Comparison of ENCODE assay signal across 13 cellular contexts in the genomic region with DNA sequence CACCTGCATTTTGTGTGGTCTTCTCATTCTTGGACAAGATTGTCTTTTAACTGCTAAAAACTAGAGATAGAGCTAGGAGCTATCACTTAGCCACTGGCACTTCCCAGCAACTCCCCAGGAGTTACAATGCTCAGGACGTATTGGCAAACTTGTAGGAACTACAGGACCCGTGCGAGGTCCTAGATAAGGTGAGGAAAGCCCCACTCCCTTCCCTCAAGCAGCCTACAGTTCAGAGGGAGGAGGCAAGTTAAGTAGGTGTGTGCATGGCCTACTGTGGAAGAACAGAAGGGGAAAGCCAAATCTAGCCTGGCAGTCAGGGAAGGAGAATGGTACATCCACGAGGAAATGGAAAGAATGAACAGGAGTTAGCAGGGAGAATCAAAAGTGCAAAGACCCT.
DNase-seq lines count a peak whose midpoint lies in the region; ATAC-seq, FAIRE-seq and TF ChIP-seq lines count a peak whose summit lies in the region.
"Had no signal": no experiment of that assay in that cellular context is flagged by ENCODE, and none has a peak within 500 bp of the region (broad histone marks: within the 10 kb centered on the region; RNA-seq: fewer than 3 reads in every experiment).

No MANE protein-coding gene starts in this region.

- no peak for DNase-seq in endothelial cell of umbilical vein (ENCODE audit: low read depth, low spot score)
- DNase-seq in smooth muscle cell (lab: John Stamatoyannopoulos, UW; ENCODE audit: unreplicated experiment) = no peak
- no peak for DNase-seq in SJCRH30
- no peak for DNase-seq in spleen
- no peak for DNase-seq in glomerular visceral epithelial cell (ENCODE audit: extremely low spot score)
- DNase-seq in GM10248 (ENCODE audit: extremely low spot score) = no peak
- DNase-seq: stimulated activated CD4-positive, alpha-beta T cell treated with anti-CD3 and anti-CD28 coated beads, Interleukin-4, amount 100 ng/mL, for 24 hours had no signal

- intact Hi-C loops in endothelial cell of umbilical vein (cut with micrococcal nuclease) = loop anchor here (2.0 kb wide), 1 partner anchor 15 kb away; no protein-coding TSS in a partner anchor
- intact Hi-C loops in spleen (cut with DNase I; ENCODE audit: low total_unique reads) = no loop called here

- H3F3A ChIP-seq in smooth muscle cell (ENCODE audit: low read depth) = no peaks in the 10 kb centered on the region

- no peaks in the 10 kb centered on the region for H3K9me3 Mint-ChIP-seq in IgD-negative memory B cell
- H3K9me3 Mint-ChIP-seq: HFFc6 had no signal

- no peak overlapping the region for H3K9ac ChIP-seq in endothelial cell of umbilical vein (replicated peaks; ENCODE audit: extremely low read depth, insufficient read depth, low read length)
- no peak overlapping the region for H3K9ac ChIP-seq in smooth muscle cell (ENCODE audit: low read depth)

- H3K27me3 Mint-ChIP-seq in IgD-negative memory B cell = peaks cover 25% of the 10 kb centered on the region

- no peaks in the 10 kb centered on the region for H3K36me3 Mint-ChIP-seq in IgD-negative memory B cell

- ATAC-seq in GM18868 (IDR thresholded peaks at IDR 0.05; ENCODE audit: unreplicated experiment) = peak; percentile 23

- no peaks in the 10 kb centered on the region for H4K20me1 ChIP-seq in endothelial cell of umbilical vein (replicated peaks; ENCODE audit: control insufficient read depth, extremely low read depth, insufficient read depth, low read length)
- H4K20me1 ChIP-seq in smooth muscle cell (ENCODE audit: low read depth) = no peaks in the 10 kb centered on the region

- peak overlapping the region; percentile 61 to 92 (median 82) for H3K4me3 Mint-ChIP-seq in IgD-negative memory B cell

- no peak for FAIRE-seq in endothelial cell of umbilical vein (lab: Jason Lieb, UNC)

- H3K36me3 ChIP-seq in endothelial cell of umbilical vein (ENCODE audit: control insufficient read depth in 2 of 2, extremely low read depth in 1 of 2, insufficient read depth in 2 of 2, low read length in 2 of 2) = no peaks in the 10 kb centered on the region
- H3K36me3 ChIP-seq in smooth muscle cell (ENCODE audit: low read depth) = no peaks in the 10 kb centered on the region
- H3K36me3 ChIP-seq in SJCRH30 = no peaks in the 10 kb centered on the region
- H3K36me3 ChIP-seq in spleen = no peaks in the 10 kb centered on the region
- H3K36me3 ChIP-seq: Peyer's patch, thoracic aorta had no signal

- TF ChIP-seq POLR2A in endothelial cell of umbilical vein (IDR thresholded peaks at IDR 0.05; ENCODE audit: low read depth, low read length) = no peak
- TF ChIP-seq POLR2A in spleen (IDR thresholded peaks at IDR 0.05) = no peak

- no peaks in the 10 kb centered on the region for H3K4me1 ChIP-seq in endothelial cell of umbilical vein (ENCODE audit: control insufficient read depth, extremely low read depth, insufficient read depth, low read length)
- peaks cover 9% of the 10 kb centered on the region for H3K4me1 ChIP-seq in smooth muscle cell (ENCODE audit: low read depth)
- H3K4me1 ChIP-seq in SJCRH30 = no peaks in the 10 kb centered on the region
- peaks cover 4 to 20% (median 15%) of the 10 kb centered on the region in 6 donors for H3K4me1 ChIP-seq in spleen

- no peak for TF ChIP-seq CTCF in endothelial cell of umbilical vein (IDR thresholded peaks at IDR 0.05; ENCODE audit: extremely low read depth in 1 of 2, insufficient read depth in 1 of 2, low read depth in 1 of 2, low read length in 2 of 2)
- no peak for TF ChIP-seq CTCF in smooth muscle cell (IDR thresholded peaks at IDR 0.05; ENCODE audit: borderline replicate concordance, insufficient read depth, poor library complexity, severe bottlenecking)
- TF ChIP-seq CTCF in spleen (IDR thresholded peaks at IDR 0.05 in 8 of 11, conservative IDR thresholded peaks at IDR 0.05 in 3 of 11) = no peak
- no peak for TF ChIP-seq CTCF in GM10248 (IDR thresholded peaks at IDR 0.05; ENCODE audit: control extremely low read depth, extremely low read depth, low read depth, missing control alignments)

- H3K27ac ChIP-seq in endothelial cell of umbilical vein (ENCODE audit: insufficient read depth, low read depth, low read length) (no peak overlapping the region), smooth muscle cell (ENCODE audit: low read depth) (peak overlapping the region; percentile 31), SJCRH30 (no peak overlapping the region), spleen (no peak overlapping the region)
- H3K27ac ChIP-seq: hepatocyte, Peyer's patch, thoracic aorta had no signal

- H3K27me3 ChIP-seq in endothelial cell of umbilical vein (ENCODE audit: control insufficient read depth in 2 of 2, insufficient read depth in 2 of 2, low read length in 2 of 2) = peaks cover 83 to 91% of the 10 kb centered on the region in 2 experiments
- no peaks in the 10 kb centered on the region for H3K27me3 ChIP-seq in smooth muscle cell (ENCODE audit: low read depth)
- no peaks in the 10 kb centered on the region for H3K27me3 ChIP-seq in SJCRH30
- peaks cover 0 to 28% (median 0%) of the 10 kb centered on the region in 7 donors for H3K27me3 ChIP-seq in spleen (replicated peaks in 1 of 7)
- H3K27me3 ChIP-seq: hepatocyte, Peyer's patch had no signal

- no peak overlapping the region for H3K4me2 ChIP-seq in endothelial cell of umbilical vein (ENCODE audit: insufficient read depth, low read length)
- peak overlapping the region; percentile 79 for H3K4me2 ChIP-seq in smooth muscle cell

- POLR2A ChIA-PET in endothelial cell of umbilical vein (lab: Charles Lee) (no interaction called here), GM10248 (lab: Yijun Ruan, JAX) (no interaction called here)

- H2AFZ ChIP-seq in endothelial cell of umbilical vein (ENCODE audit: low read depth, low read length) = no peak overlapping the region
- H2AFZ ChIP-seq in smooth muscle cell (ENCODE audit: low read depth) = no peak overlapping the region
- H2AFZ ChIP-seq: hepatocyte had no signal

- no peak overlapping the region for H3K4me3 ChIP-seq in endothelial cell of umbilical vein (replicated peaks in 1 of 3; ENCODE audit: insufficient read depth in 1 of 3, low read depth in 1 of 3, low read length in 3 of 3)
- H3K4me3 ChIP-seq in smooth muscle cell = no peak overlapping the region
- no peak overlapping the region for H3K4me3 ChIP-seq in SJCRH30
- peak overlapping the region in 2 of 8 donors; percentile 28 to 61 for H3K4me3 ChIP-seq in spleen
- H3K4me3 ChIP-seq: hepatocyte had no signal

- no peaks in the 10 kb centered on the region for H3K9me1 ChIP-seq in endothelial cell of umbilical vein (replicated peaks; ENCODE audit: control insufficient read depth, extremely low read depth, insufficient read depth, low read length)

- BruUV-seq in endothelial cell of umbilical vein (replicated peaks; lab: Mats Ljungman, UMichigan) = no TSS peak

- CTCF ChIA-PET in endothelial cell of umbilical vein (lab: Charles Lee) = interaction anchor here (1.7 kb wide), 1 partner anchor 9 kb away, joined by 4 read pairs; no protein-coding TSS in a partner anchor
- CTCF ChIA-PET in GM10248 (lab: Yijun Ruan, JAX) = no interaction called here

- H3K27ac Mint-ChIP-seq in IgD-negative memory B cell = no peak overlapping the region
- H3K27ac Mint-ChIP-seq: HFFc6 had no signal

- H3K9me3 ChIP-seq in endothelial cell of umbilical vein (replicated peaks; ENCODE audit: control insufficient read depth, insufficient read depth, low read length) = no peaks in the 10 kb centered on the region
- H3K9me3 ChIP-seq in smooth muscle cell (replicated peaks; ENCODE audit: low read depth) = no peaks in the 10 kb centered on the region
- H3K9me3 ChIP-seq in SJCRH30 (replicated peaks) = no peaks in the 10 kb centered on the region
- no peaks in the 10 kb centered on the region for H3K9me3 ChIP-seq in spleen
- H3K9me3 ChIP-seq: Peyer's patch, thoracic aorta had no signal

- peaks cover 8 to 14% (median 8%) of the 10 kb centered on the region in 3 donors for H3K4me1 Mint-ChIP-seq in IgD-negative memory B cell

- H3K79me2 ChIP-seq in endothelial cell of umbilical vein (ENCODE audit: control insufficient read depth, insufficient read depth, low read length) = no peaks in the 10 kb centered on the region
- H3K79me2 ChIP-seq in smooth muscle cell (ENCODE audit: low read depth) = no peaks in the 10 kb centered on the region
- H3K79me2 ChIP-seq: hepatocyte had no signal

- dilution Hi-C loops in endothelial cell of umbilical vein (cut with MboI; ENCODE audit: extremely low pct_ligation_motif_present, low sequenced_read_pairs) = no loop called here

- 86% methylated on average over 4 of the region's 4 CpGs for WGBS in smooth muscle cell (ENCODE audit: low lambda C conversion rate)
- 58 to 72% (median 68%) methylated on average over 4 of the region's 4 CpGs for WGBS in spleen, 5 donors

TF ChIP-seq in endothelial cell of umbilical vein, 7 proteins besides CTCF, POLR2A, EP300 and RAD21:
- TF ChIP-seq POLR2AphosphoS5 (IDR thresholded peaks at IDR 0.05; ENCODE audit: insufficient read depth, low read depth, low read length) = no peak
- no peak for TF ChIP-seq GATA2 (IDR thresholded peaks at IDR 0.05; ENCODE audit: insufficient read depth, insufficient read length, low read depth, low read length)
- TF ChIP-seq, protein P1, sequence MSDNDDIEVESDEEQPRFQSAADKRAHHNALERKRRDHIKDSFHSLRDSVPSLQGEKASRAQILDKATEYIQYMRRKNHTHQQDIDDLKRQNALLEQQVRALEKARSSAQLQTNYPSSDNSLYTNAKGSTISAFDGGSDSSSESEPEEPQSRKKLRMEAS (IDR thresholded peaks at IDR 0.05; ENCODE audit: insufficient read depth, insufficient read length) = no peak
- TF ChIP-seq EZH2 (IDR thresholded peaks at IDR 0.05; ENCODE audit: borderline replicate concordance, low read depth, low read length, severe bottlenecking) = peak; percentile 28
